In the genomic region with DNA sequence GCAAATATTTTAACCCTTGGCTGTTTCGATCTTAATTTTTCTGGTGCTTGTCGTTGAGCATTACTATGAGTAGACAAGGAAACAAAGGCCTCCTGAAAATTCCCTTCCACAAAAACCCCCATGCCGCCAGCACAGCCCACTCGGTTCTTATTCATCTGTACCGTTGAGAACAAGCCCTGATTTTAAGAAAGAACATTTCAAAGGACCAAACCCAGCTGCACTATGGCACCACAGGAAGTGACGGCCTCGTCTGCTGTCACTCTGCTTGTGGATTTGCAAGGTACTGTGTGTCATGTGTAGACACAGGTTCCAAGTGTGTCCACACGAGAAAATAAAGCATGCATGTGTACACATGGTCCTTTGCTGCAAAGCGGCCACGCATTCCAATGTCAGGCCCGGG, we compare ENCODE assay signal across 25 cellular contexts.
A peak's percentile ranks its signal among the peaks of the same experiment; 100 is the strongest.
DNase-seq lines count a peak whose midpoint lies in the region; ATAC-seq lines count a peak whose summit lies in the region.
"Had no signal": no experiment of that assay in that cellular context is flagged by ENCODE, and none has a peak within 500 bp of the region (broad histone marks: within the 10 kb centered on the region; RNA-seq: fewer than 3 reads in every experiment).

No MANE protein-coding gene starts in this region.

- H3K18ac ChIP-seq in neuronal stem cell (ENCODE audit: low read length): peak overlapping the region; percentile 33

- H3K27me3 Mint-ChIP-seq in activated naive CD4-positive, alpha-beta T cell treated with anti-CD3 and anti-CD28 coated beads for 36 hours (ENCODE audit: low read depth): no peaks in the 10 kb centered on the region
- H3K27me3 Mint-ChIP-seq in activated T-cell treated with anti-CD3 and anti-CD28 coated beads, Interleukin-2, amount 50 U/mL, for 4 hours (ENCODE audit: low read depth): no peaks in the 10 kb centered on the region

- H4K8ac ChIP-seq in neuronal stem cell (ENCODE audit: low read depth, low read length): no peak overlapping the region

- no peak overlapping the region for H2BK12ac ChIP-seq in neuronal stem cell (ENCODE audit: low read length)

- no peak overlapping the region for H3K4me2 ChIP-seq in neuronal stem cell (ENCODE audit: insufficient read depth, low read length, poor library complexity, severe bottlenecking)
- H3K4me2 ChIP-seq: hepatocyte had no signal

- no peaks in the 10 kb centered on the region for H3K27me3 ChIP-seq in neuronal stem cell (ENCODE audit: control insufficient read depth in 3 of 3, insufficient read depth in 3 of 3, low read depth in 1 of 3, low read length in 3 of 3)
- H3K27me3 ChIP-seq: ascending aorta, ovary had no signal

- H3K14ac ChIP-seq in neuronal stem cell (ENCODE audit: low read length): peak overlapping the region; percentile 78

- no peak overlapping the region for H3K4ac ChIP-seq in neuronal stem cell (ENCODE audit: low read length)

- peaks cover 60% of the 10 kb centered on the region for H3K4me1 Mint-ChIP-seq in activated naive CD4-positive, alpha-beta T cell treated with anti-CD3 and anti-CD28 coated beads for 36 hours (ENCODE audit: low read depth)
- peaks cover 47% of the 10 kb centered on the region for H3K4me1 Mint-ChIP-seq in activated T-cell treated with anti-CD3 and anti-CD28 coated beads, Interleukin-2, amount 50 U/mL, for 4 hours (ENCODE audit: low read depth)
- H3K4me1 Mint-ChIP-seq: nephron had no signal

- H3K27ac ChIP-seq in neuronal stem cell (replicated peaks; ENCODE audit: low read length): no peak overlapping the region
- H3K27ac ChIP-seq: ascending aorta, coronary artery, hepatocyte, ovary had no signal

- intact Hi-C loops in activated naive CD4-positive, alpha-beta T cell treated with anti-CD3 and anti-CD28 coated beads for 36 hours (cut with micrococcal nuclease): loop anchor here (1.0 kb wide), 1 partner anchor 9 kb away; no protein-coding TSS in a partner anchor

- peaks cover 0 to 11% of the 10 kb centered on the region in 2 donors for H3K9me3 ChIP-seq in neuronal stem cell (replicated peaks in 1 of 2; ENCODE audit: control insufficient read depth in 2 of 2, insufficient read depth in 1 of 2, low read depth in 1 of 2, low read length in 2 of 2)
- H3K9me3 ChIP-seq: ascending aorta, ovary had no signal

- DNase-seq in activated naive CD4-positive, alpha-beta T cell treated with anti-CD3 and anti-CD28 coated beads for 36 hours: peak; percentile 61
- DNase-seq in activated naive CD4-positive, alpha-beta T cell treated with anti-CD3 and anti-CD28 coated beads, Interleukin-2, amount 50 U/mL, for 16 hours: no peak
- DNase-seq in Jurkat, Clone E6-1 (ENCODE audit: low read depth, low spot score): peak; percentile 38
- no peak for DNase-seq in activated T-cell treated with anti-CD3 and anti-CD28 coated beads, Interleukin-2, amount 50 U/mL, for 4 hours
- DNase-seq in neuronal stem cell (ENCODE audit: low spot score): no peak
- no peak for DNase-seq in NCI-H526 treated with DMSO at 0.1 percent for 48 hours (lab: John Stamatoyannopoulos, UW)
- no peak for DNase-seq in stimulated activated CD4-positive, alpha-beta T cell treated with anti-CD3 and anti-CD28 coated beads, Interleukin-2, amount 100 ng/mL, for 48 hours
- DNase-seq: effector CD8-positive, alpha-beta T cell; H7; NCI-H1048; NCI-H2107; NCI-H345; ovary; Right ventricle myocardium superior; small intestine; stimulated activated naive CD8-positive, alpha-beta T cell treated with anti-CD3 and anti-CD28 coated beads, Interleukin-15, Interleukin-2, amounts not matched to agents 100 U/mL and 50 U/mL, for 24 hours had no signal

- no peak overlapping the region for H3K4me3 ChIP-seq in Jurkat, Clone E6-1 (ENCODE audit: low read length)
- H3K4me3 ChIP-seq in neuronal stem cell (ENCODE audit: low read length in 2 of 2): no peak overlapping the region
- H3K4me3 ChIP-seq: ascending aorta, coronary artery, hepatocyte, lung, ovary had no signal

- peaks cover 0 to 1% of the 10 kb centered on the region in 2 donors for H3K4me1 ChIP-seq in neuronal stem cell (ENCODE audit: control insufficient read depth in 2 of 2, insufficient read depth in 1 of 2, low read depth in 1 of 2, low read length in 2 of 2)
- H3K4me1 ChIP-seq: ascending aorta had no signal

- H3K36me3 ChIP-seq in neuronal stem cell (replicated peaks in 1 of 2; ENCODE audit: control insufficient read depth in 2 of 2, insufficient read depth in 2 of 2, low read length in 2 of 2): peaks cover 47 to 100% of the 10 kb centered on the region in 2 donors
- H3K36me3 ChIP-seq: ascending aorta, ovary had no signal

- peak overlapping the region; percentile 33 for H2BK5ac ChIP-seq in neuronal stem cell (ENCODE audit: low read length)

- H2BK15ac ChIP-seq in neuronal stem cell (ENCODE audit: low read length): no peak overlapping the region

- ATAC-seq in activated T-cell treated with anti-CD3 and anti-CD28 coated beads, Interleukin-2, amount 50 U/mL, for 4 hours: peak; percentile 41 to 42
- no peak for ATAC-seq in GM19455 (IDR thresholded peaks at IDR 0.05; ENCODE audit: unreplicated experiment)
- ATAC-seq: Panc1; SK-N-SH treated with all-trans-retinoic acid at 6 μM for 48 hours; stimulated activated naive CD8-positive, alpha-beta T cell treated with anti-CD3 and anti-CD28 coated beads, Interleukin-15, Interleukin-2, amounts not matched to agents 100 U/mL and 50 U/mL, for 24 hours had no signal

- no peaks in the 10 kb centered on the region for H3K36me3 Mint-ChIP-seq in activated naive CD4-positive, alpha-beta T cell treated with anti-CD3 and anti-CD28 coated beads for 36 hours (ENCODE audit: low read depth)
- H3K36me3 Mint-ChIP-seq in activated T-cell treated with anti-CD3 and anti-CD28 coated beads, Interleukin-2, amount 50 U/mL, for 4 hours (ENCODE audit: insufficient read depth): no peaks in the 10 kb centered on the region
- H3K36me3 Mint-ChIP-seq: activated naive CD4-positive, alpha-beta T cell treated with anti-CD3 and anti-CD28 coated beads, Interleukin-2, amount 50 U/mL, for 72 hours had no signal

- H2BK120ac ChIP-seq in neuronal stem cell (ENCODE audit: low read depth, low read length): no peak overlapping the region

- no peak overlapping the region for H4K91ac ChIP-seq in neuronal stem cell (ENCODE audit: low read depth, low read length, poor library complexity)

- no peak overlapping the region for H3K27ac Mint-ChIP-seq in activated naive CD4-positive, alpha-beta T cell treated with anti-CD3 and anti-CD28 coated beads for 36 hours
- H3K27ac Mint-ChIP-seq: nephron had no signal

- H3K9me3 Mint-ChIP-seq in activated naive CD4-positive, alpha-beta T cell treated with anti-CD3 and anti-CD28 coated beads for 36 hours: peaks cover 4% of the 10 kb centered on the region
- H3K9me3 Mint-ChIP-seq in activated T-cell treated with anti-CD3 and anti-CD28 coated beads, Interleukin-2, amount 50 U/mL, for 4 hours: no peaks in the 10 kb centered on the region
- H3K9me3 Mint-ChIP-seq: activated naive CD4-positive, alpha-beta T cell treated with anti-CD3 and anti-CD28 coated beads, Interleukin-2, amount 50 U/mL, for 72 hours; nephron had no signal

- H3K9ac ChIP-seq in neuronal stem cell (ENCODE audit: low read depth, low read length, poor library complexity): no peak overlapping the region

- WGBS in neuronal stem cell (ENCODE audit: extremely low coverage in 2 of 2, insufficient read length in 2 of 2, insufficient replicate concordance in 1 of 2), 2 donors: no CpG with 5 or more reads among the region's 11 CpGs

- H3K23ac ChIP-seq in neuronal stem cell (ENCODE audit: low read depth, low read length, poor library complexity): peak overlapping the region; percentile 11

- H3K4me3 Mint-ChIP-seq in activated naive CD4-positive, alpha-beta T cell treated with anti-CD3 and anti-CD28 coated beads for 36 hours: no peak overlapping the region
- H3K4me3 Mint-ChIP-seq in activated T-cell treated with anti-CD3 and anti-CD28 coated beads, Interleukin-2, amount 50 U/mL, for 4 hours: no peak overlapping the region
- H3K4me3 Mint-ChIP-seq: nephron had no signal

- H3K79me1 ChIP-seq in neuronal stem cell (ENCODE audit: low read depth, low read length): peaks cover 18% of the 10 kb centered on the region

- CTCF ChIA-PET in activated naive CD4-positive, alpha-beta T cell treated with anti-CD3 and anti-CD28 coated beads for 36 hours (lab: Charles Lee): no interaction called here

- no peak overlapping the region for H2AFZ ChIP-seq in neuronal stem cell (ENCODE audit: low read length)
- H2AFZ ChIP-seq: hepatocyte had no signal

- H2AK5ac ChIP-seq in neuronal stem cell (ENCODE audit: low read depth, low read length): no peak overlapping the region

Comparison
In these comparisons a context has a peak if more than half of its experiments do, and no peak if none do; other contexts are left out.
1. DNase-seq: peak in activated naive CD4-positive, alpha-beta T cell treated with anti-CD3 and anti-CD28 coated beads for 36 hours (single experiment) and Jurkat, Clone E6-1 (single experiment); none in activated naive CD4-positive, alpha-beta T cell treated with anti-CD3 and anti-CD28 coated beads, Interleukin-2, amount 50 U/mL, for 16 hours (single experiment), activated T-cell treated with anti-CD3 and anti-CD28 coated beads, Interleukin-2, amount 50 U/mL, for 4 hours (single experiment), neuronal stem cell (single experiment), NCI-H526 treated with DMSO at 0.1 percent for 48 hours (single experiment) and stimulated activated CD4-positive, alpha-beta T cell treated with anti-CD3 and anti-CD28 coated beads, Interleukin-2, amount 100 ng/mL, for 48 hours (0 of 2).